Comparison of ENCODE assay signal across 9 cellular contexts in genomic region chr1:207815913-207816312, GRCh38.
A peak's percentile ranks its signal among the peaks of the same experiment; 100 is the strongest.
DNase-seq lines count a peak whose midpoint lies in the region; ATAC-seq, FAIRE-seq and TF ChIP-seq lines count a peak whose summit lies in the region.
"Had no signal": no experiment of that assay in that cellular context is flagged by ENCODE, and none has a peak within 500 bp of the region (broad histone marks: within the 10 kb centered on the region; RNA-seq: fewer than 3 reads in every experiment).

No MANE protein-coding gene starts in this region.

- ATAC-seq in right cardiac atrium (no peak), Right ventricle myocardium superior (ENCODE audit: poor library complexity) (no peak), lower lobe of right lung (no peak), sciatic nerve (no peak)
- ATAC-seq in activated T-cell treated with anti-CD3 and anti-CD28 coated beads, Interleukin-2, amount 50 U/mL, for 72 hours (replicated peaks in 1 of 2) = peak; percentile 90 to 92

- peaks cover 55% of the 10 kb centered on the region for H3K4me1 Mint-ChIP-seq in activated T-cell treated with anti-CD3 and anti-CD28 coated beads, Interleukin-2, amount 50 U/mL, for 72 hours (ENCODE audit: low read depth)

- no peaks in the 10 kb centered on the region for H3K9me3 Mint-ChIP-seq in activated T-cell treated with anti-CD3 and anti-CD28 coated beads, Interleukin-2, amount 50 U/mL, for 72 hours

- H3K27ac Mint-ChIP-seq in activated T-cell treated with anti-CD3 and anti-CD28 coated beads, Interleukin-2, amount 50 U/mL, for 72 hours = peak overlapping the region; percentile 97

- no peak for FAIRE-seq in urothelium cell line (lab: Jason Lieb, UNC)

- H3K36me3 ChIP-seq in lower lobe of right lung = peaks cover 94% of the 10 kb centered on the region

- intact Hi-C loops in right cardiac atrium (cut with DNase I) = no loop called here
- intact Hi-C loops in Right ventricle myocardium superior (cut with DNase I) = no loop called here
- intact Hi-C loops in lower lobe of right lung (cut with DNase I) = no loop called here
- intact Hi-C loops in sciatic nerve (cut with DNase I) = no loop called here

- H3K27me3 Mint-ChIP-seq in activated T-cell treated with anti-CD3 and anti-CD28 coated beads, Interleukin-2, amount 50 U/mL, for 72 hours (ENCODE audit: low read depth) = no peaks in the 10 kb centered on the region

- no peak for TF ChIP-seq CTCF in lower lobe of right lung (IDR thresholded peaks at IDR 0.05)

- H3K9me3 ChIP-seq in right cardiac atrium (ENCODE audit: control insufficient read depth, low read length) = no peaks in the 10 kb centered on the region
- H3K9me3 ChIP-seq in lower lobe of right lung = no peaks in the 10 kb centered on the region

- peak overlapping the region; percentile 54 to 55 for H3K4me3 Mint-ChIP-seq in activated T-cell treated with anti-CD3 and anti-CD28 coated beads, Interleukin-2, amount 50 U/mL, for 72 hours

- CTCF ChIA-PET in HEK293T (lab: Yijun Ruan, JAX) = interaction anchor here (1.1 kb wide), 1 partner anchor 52 kb away, joined by 3 read pairs; no protein-coding TSS in a partner anchor

- H3K4me1 ChIP-seq in right cardiac atrium (ENCODE audit: control insufficient read depth, insufficient read depth, low read length) = peaks cover 56% of the 10 kb centered on the region
- peaks cover 96% of the 10 kb centered on the region for H3K4me1 ChIP-seq in lower lobe of right lung

- H3K27ac ChIP-seq in right cardiac atrium (ENCODE audit: low read length) (peak overlapping the region; percentile 94), lower lobe of right lung (peak overlapping the region; percentile 43)
- H3K27ac ChIP-seq: VCaP had no signal

- H3K4me3 ChIP-seq in right cardiac atrium (ENCODE audit: low read length) = no peak overlapping the region
- no peak overlapping the region for H3K4me3 ChIP-seq in lower lobe of right lung

- POLR2A ChIA-PET in HEK293T (lab: Yijun Ruan, JAX) = no interaction called here

- H3K27me3 ChIP-seq in right cardiac atrium (ENCODE audit: control insufficient read depth, insufficient read depth) (no peaks in the 10 kb centered on the region), lower lobe of right lung (ENCODE audit: low read depth) (no peaks in the 10 kb centered on the region)

- peaks cover 7 to 15% of the 10 kb centered on the region in 2 donors for H3K36me3 Mint-ChIP-seq in activated T-cell treated with anti-CD3 and anti-CD28 coated beads, Interleukin-2, amount 50 U/mL, for 72 hours (ENCODE audit: insufficient read depth in 2 of 2)

- DNase-seq in right cardiac atrium (no peak), Right ventricle myocardium superior (no peak), lower lobe of right lung (no peak), urothelium cell line (ENCODE audit: low spot score) (peak; percentile 62), HEK293T (ENCODE audit: extremely low spot score) (no peak), sciatic nerve (ENCODE audit: low spot score) (no peak), NCI-H526 treated with DMSO at 0.1 percent for 48 hours (lab: John Stamatoyannopoulos, UW) (no peak)
- DNase-seq in activated T-cell treated with anti-CD3 and anti-CD28 coated beads, Interleukin-2, amount 50 U/mL, for 72 hours = peak; percentile 67 to 71

- WGBS in right cardiac atrium = 83% methylated on average over 2 of the region's 2 CpGs

TF ChIP-seq in HEK293T, 16 proteins besides CTCF, POLR2A, EP300 and RAD21:
- TF ChIP-seq NFRKB (IDR thresholded peaks at IDR 0.05) (no peak), LEF1 (IDR thresholded peaks at IDR 0.05; ENCODE audit: borderline replicate concordance) (no peak), ELF4 (IDR thresholded peaks at IDR 0.05) (no peak), ARNT (IDR thresholded peaks at IDR 0.05) (no peak), FOXK2 (IDR thresholded peaks at IDR 0.05) (no peak), HDGF (IDR thresholded peaks at IDR 0.05; ENCODE audit: borderline replicate concordance) (no peak), BHLHE40 (IDR thresholded peaks at IDR 0.05; ENCODE audit: borderline replicate concordance) (no peak), SP1 (IDR thresholded peaks at IDR 0.05) (no peak), CTBP1 (IDR thresholded peaks at IDR 0.05; ENCODE audit: borderline replicate concordance) (no peak), SUZ12 (IDR thresholded peaks at IDR 0.05) (no peak), FOXA1 (IDR thresholded peaks at IDR 0.05) (no peak), ZNF384 (IDR thresholded peaks at IDR 0.05) (no peak)
- TF ChIP-seq, protein P1, sequence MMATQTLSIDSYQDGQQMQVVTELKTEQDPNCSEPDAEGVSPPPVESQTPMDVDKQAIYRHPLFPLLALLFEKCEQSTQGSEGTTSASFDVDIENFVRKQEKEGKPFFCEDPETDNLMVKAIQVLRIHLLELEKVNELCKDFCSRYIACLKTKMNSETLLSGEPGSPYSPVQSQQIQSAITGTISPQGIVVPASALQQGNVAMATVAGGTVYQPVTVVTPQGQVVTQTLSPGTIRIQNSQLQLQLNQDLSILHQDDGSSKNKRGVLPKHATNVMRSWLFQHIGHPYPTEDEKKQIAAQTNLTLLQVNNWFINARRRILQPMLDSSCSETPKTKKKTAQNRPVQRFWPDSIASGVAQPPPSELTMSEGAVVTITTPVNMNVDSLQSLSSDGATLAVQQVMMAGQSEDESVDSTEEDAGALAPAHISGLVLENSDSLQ (IDR thresholded peaks at IDR 0.05) = no peak

Comparison
In these comparisons a context has a peak if more than half of its experiments do, and no peak if none do; other contexts are left out.
1. ATAC-seq: peak in activated T-cell treated with anti-CD3 and anti-CD28 coated beads, Interleukin-2, amount 50 U/mL, for 72 hours (2 of 2); none in right cardiac atrium (0 of 2), Right ventricle myocardium superior (single experiment), lower lobe of right lung (0 of 2) and sciatic nerve (single experiment).
2. DNase-seq: peak in activated T-cell treated with anti-CD3 and anti-CD28 coated beads, Interleukin-2, amount 50 U/mL, for 72 hours (2 of 2) and urothelium cell line (single experiment); none in right cardiac atrium (0 of 3), Right ventricle myocardium superior (single experiment), lower lobe of right lung (single experiment), HEK293T (single experiment), sciatic nerve (single experiment) and NCI-H526 treated with DMSO at 0.1 percent for 48 hours (single experiment).